ENCODE assay signal across 10 cellular contexts in genomic region chr18:62436636-62437519, GRCh38.
A peak's percentile ranks its signal among the peaks of the same experiment; 100 is the strongest.
DNase-seq lines count a peak whose midpoint lies in the region; ATAC-seq, FAIRE-seq and TF ChIP-seq lines count a peak whose summit lies in the region.
"Had no signal": no experiment of that assay in that cellular context is flagged by ENCODE, and none has a peak within 500 bp of the region (broad histone marks: within the 10 kb centered on the region; RNA-seq: fewer than 3 reads in every experiment).

No MANE protein-coding gene starts in this region.

- no peaks in the 10 kb centered on the region for H3K36me3 Mint-ChIP-seq in activated T-cell treated with anti-CD3 and anti-CD28 coated beads, Interleukin-2, amount 50 U/mL, for 4 hours (ENCODE audit: insufficient read depth)
- H3K36me3 Mint-ChIP-seq in effector memory CD8-positive, alpha-beta T cell (ENCODE audit: insufficient read depth), result peaks cover 3% of the 10 kb centered on the region

- intact Hi-C loops in body of pancreas (cut with DNase I), result no loop called here
- intact Hi-C loops in kidney (cut with DNase I), result loop anchor here (10.0 kb wide), 1 partner anchor 138 kb away; no protein-coding TSS in a partner anchor
- intact Hi-C loops in thyroid gland (cut with DNase I), result no loop called here

- DNase-seq in body of pancreas (peak; percentile 75 to 87 (median 82)), kidney (peak; percentile 85), thyroid gland (peak; percentile 42 to 46), SKM-1 treated with dmso at 0.1 percent for 144 hours (lab: John Stamatoyannopoulos, UW; ENCODE audit: unreplicated experiment) (no peak), HuH-7 (ENCODE audit: low spot score) (no peak)
- DNase-seq in activated T-cell treated with anti-CD3 and anti-CD28 coated beads, Interleukin-2, amount 50 U/mL, for 4 hours, result no peak
- no peak for DNase-seq in effector memory CD8-positive, alpha-beta T cell
- DNase-seq: NCI-H748 treated with DMSO at 0.1 percent for 48 hours; stimulated activated CD4-positive, alpha-beta T cell treated with anti-CD3 and anti-CD28 coated beads, Interleukin-12 subunit alpha, Interleukin-12 subunit beta, amount 100 ng/mL, for 4 hours had no signal

- H3K4me3 Mint-ChIP-seq in activated T-cell treated with anti-CD3 and anti-CD28 coated beads, Interleukin-2, amount 50 U/mL, for 4 hours, result no peak overlapping the region
- H3K4me3 Mint-ChIP-seq in effector memory CD8-positive, alpha-beta T cell, result no peak overlapping the region

- H3K27me3 Mint-ChIP-seq in activated T-cell treated with anti-CD3 and anti-CD28 coated beads, Interleukin-2, amount 50 U/mL, for 4 hours (ENCODE audit: low read depth), result no peaks in the 10 kb centered on the region
- peaks cover 7 to 24% of the 10 kb centered on the region in 2 donors for H3K27me3 Mint-ChIP-seq in effector memory CD8-positive, alpha-beta T cell

- H3K4me1 ChIP-seq in body of pancreas, result peaks cover 16% of the 10 kb centered on the region
- H3K4me1 ChIP-seq in kidney (ENCODE audit: control insufficient read depth in 1 of 2, insufficient read depth in 1 of 2, low read depth in 1 of 2, low read length in 2 of 2), result peaks cover 0 to 2% of the 10 kb centered on the region in 2 donors
- H3K4me1 ChIP-seq in thyroid gland, result peaks cover 0 to 16% of the 10 kb centered on the region in 2 donors

- TF ChIP-seq CTCF in body of pancreas (IDR thresholded peaks at IDR 0.05), result no peak
- TF ChIP-seq CTCF in kidney (IDR thresholded peaks at IDR 0.05; ENCODE audit: borderline replicate concordance, extremely low read depth, insufficient read depth), result no peak
- no peak for TF ChIP-seq CTCF in thyroid gland (IDR thresholded peaks at IDR 0.05)

- TF ChIP-seq POLR2A in body of pancreas (IDR thresholded peaks at IDR 0.05) (no peak), thyroid gland (IDR thresholded peaks at IDR 0.05) (no peak)

- FAIRE-seq in kidney (lab: Jason Lieb, UNC), result no peak

- no peak overlapping the region for H3K4me3 ChIP-seq in body of pancreas
- no peak overlapping the region for H3K4me3 ChIP-seq in kidney (ENCODE audit: low read length in 2 of 2)
- H3K4me3 ChIP-seq in thyroid gland (replicated peaks in 1 of 3), result no peak overlapping the region

- WGBS in body of pancreas, 2 donors, result 39 to 50% methylated on average over 9 to 10 of the region's 10 CpGs
- WGBS in thyroid gland, 2 donors, result 63 to 72% methylated on average over 10 of the region's 10 CpGs

- H3K4me1 Mint-ChIP-seq in activated T-cell treated with anti-CD3 and anti-CD28 coated beads, Interleukin-2, amount 50 U/mL, for 4 hours (ENCODE audit: low read depth), result no peaks in the 10 kb centered on the region
- H3K4me1 Mint-ChIP-seq in effector memory CD8-positive, alpha-beta T cell (ENCODE audit: low read depth in 2 of 2), result no peaks in the 10 kb centered on the region

- no peaks in the 10 kb centered on the region for H3K36me3 ChIP-seq in body of pancreas (replicated peaks in 1 of 2; ENCODE audit: insufficient read depth in 1 of 2, low read depth in 2 of 2)
- H3K36me3 ChIP-seq in kidney (ENCODE audit: control insufficient read depth in 1 of 2, insufficient read depth in 2 of 2, low read length in 2 of 2), result no peaks in the 10 kb centered on the region
- no peaks in the 10 kb centered on the region for H3K36me3 ChIP-seq in thyroid gland

- no peaks in the 10 kb centered on the region for H3K9me3 Mint-ChIP-seq in activated T-cell treated with anti-CD3 and anti-CD28 coated beads, Interleukin-2, amount 50 U/mL, for 4 hours
- no peaks in the 10 kb centered on the region for H3K9me3 Mint-ChIP-seq in effector memory CD8-positive, alpha-beta T cell

- H3K27ac Mint-ChIP-seq in effector memory CD8-positive, alpha-beta T cell, result no peak overlapping the region

- H3K9me3 ChIP-seq in body of pancreas (no peaks in the 10 kb centered on the region), kidney (ENCODE audit: control insufficient read depth in 1 of 2, low read length in 2 of 2) (no peaks in the 10 kb centered on the region), thyroid gland (no peaks in the 10 kb centered on the region)

- no peak overlapping the region for H3K9ac ChIP-seq in kidney (ENCODE audit: low read length in 2 of 2)

- ATAC-seq in HG03378 (IDR thresholded peaks at IDR 0.05; ENCODE audit: unreplicated experiment), result peak; percentile 54
- ATAC-seq in body of pancreas, result peak; percentile 91
- ATAC-seq in activated T-cell treated with anti-CD3 and anti-CD28 coated beads, Interleukin-2, amount 50 U/mL, for 4 hours, result no peak
- ATAC-seq in effector memory CD8-positive, alpha-beta T cell (replicated peaks), result no peak

- H3K27ac ChIP-seq in body of pancreas (peak overlapping the region in 2 of 4 donors; percentile 49 to 61), kidney (ENCODE audit: low read depth in 2 of 2, low read length in 2 of 2) (peak overlapping the region; percentile 63 to 74), thyroid gland (peak overlapping the region in 2 of 3 donors; percentile 27 to 55)

- no peaks in the 10 kb centered on the region for H3K27me3 ChIP-seq in body of pancreas
- no peaks in the 10 kb centered on the region for H3K27me3 ChIP-seq in thyroid gland

Comparison
In these comparisons a context has a peak if more than half of its experiments do, and no peak if none do; other contexts are left out.
1. ATAC-seq: peak in HG03378 (single experiment) and body of pancreas (single experiment); none in activated T-cell treated with anti-CD3 and anti-CD28 coated beads, Interleukin-2, amount 50 U/mL, for 4 hours (0 of 2) and effector memory CD8-positive, alpha-beta T cell (single experiment).
2. DNase-seq: peak in body of pancreas (4 of 4), kidney (single experiment) and thyroid gland (2 of 2); none in SKM-1 treated with dmso at 0.1 percent for 144 hours (single experiment), activated T-cell treated with anti-CD3 and anti-CD28 coated beads, Interleukin-2, amount 50 U/mL, for 4 hours (single experiment), HuH-7 (single experiment) and effector memory CD8-positive, alpha-beta T cell (0 of 3).